In genomic region chr16:30194177-30194925, GRCh38 we compare ENCODE assay signal across 6 cellular contexts. TPM values are rescaled to one million over a fixed set of nuclear protein-coding genes. Genes with fewer than 3 reads are reported as not detected.
A peak's percentile ranks its signal among the peaks of the same experiment; 100 is the strongest.
DNase-seq lines count a peak whose midpoint lies in the region; ATAC-seq and TF ChIP-seq lines count a peak whose summit lies in the region.
"Not testable (repeated sequence)": the region's sequence is repeated elsewhere in the genome, so short reads cannot be mapped to it uniquely, and the experiment has no call there.

No MANE protein-coding gene starts in this region.

- intact Hi-C loops in OCI-LY7 (cut with micrococcal nuclease; ENCODE audit: unreplicated experiment); colonic mucosa (cut with DNase I); transverse colon (cut with DNase I; ENCODE audit: low total_unique reads): not testable (repeated sequence)

- not testable (repeated sequence) for H2BK12ac ChIP-seq in mesenchymal stem cell (ENCODE audit: low read length in 2 of 2)

- H2BK5ac ChIP-seq in mesenchymal stem cell (ENCODE audit: low read depth, low read length, poor library complexity, severe bottlenecking): not testable (repeated sequence)

- ATAC-seq in GM19025 (IDR thresholded peaks at IDR 0.05; ENCODE audit: low read depth, unreplicated experiment) (peak; percentile 49), HG02885 (IDR thresholded peaks at IDR 0.05; ENCODE audit: poor library complexity, unreplicated experiment) (peak; percentile 63)

- no CpG with 5 or more reads among the region's 60 CpGs for WGBS in mesenchymal stem cell
- 1% methylated on average over 12 of the region's 60 CpGs; no CpG with 5 or more reads in 1 of the 2 donors for WGBS in transverse colon (ENCODE audit: low coverage in 1 of 2), 2 donors

- H4K91ac ChIP-seq in mesenchymal stem cell (ENCODE audit: low read length): not testable (repeated sequence)

- H2AFZ ChIP-seq in OCI-LY7 (ENCODE audit: low read length); mesenchymal stem cell (ENCODE audit: low read depth, low read length): not testable (repeated sequence)

- H2BK15ac ChIP-seq in mesenchymal stem cell (ENCODE audit: low read depth, poor library complexity, severe bottlenecking): not testable (repeated sequence)

- not testable (repeated sequence) for H3K23ac ChIP-seq in mesenchymal stem cell (ENCODE audit: low read length in 2 of 2)

- CTCF ChIA-PET in OCI-LY7 (lab: Charles Lee; ENCODE audit: unreplicated experiment): not testable (repeated sequence)

- H3K27me3 ChIP-seq in colonic mucosa; mesenchymal stem cell (ENCODE audit: control insufficient read depth in 1 of 2, insufficient read depth in 1 of 2, low read length in 2 of 2); transverse colon: not testable (repeated sequence)

- H3K79me1 ChIP-seq in mesenchymal stem cell (replicated peaks; ENCODE audit: low read length, poor library complexity, severe bottlenecking): not testable (repeated sequence)

- H3K18ac ChIP-seq in mesenchymal stem cell (ENCODE audit: low read depth in 1 of 2, low read length in 2 of 2): not testable (repeated sequence)

- TF ChIP-seq POLR2A in transverse colon (IDR thresholded peaks at IDR 0.05): not testable (repeated sequence)

- not testable (repeated sequence) for H3K9me2 ChIP-seq in OCI-LY7 (ENCODE audit: insufficient read depth, low read length)

- not testable (repeated sequence) for H2BK120ac ChIP-seq in mesenchymal stem cell (ENCODE audit: low read depth, low read length)

- peak overlapping the region in 1 of 2 donors; percentile 66 for H3K9ac ChIP-seq in colonic mucosa (ENCODE audit: low read depth in 2 of 2, low read length in 2 of 2)
- not testable (repeated sequence) for H3K9ac ChIP-seq in mesenchymal stem cell (ENCODE audit: low read length)

- peak overlapping the region in 1 of 2 experiments; percentile 26 for H3K14ac ChIP-seq in mesenchymal stem cell (ENCODE audit: low read length in 2 of 2)

- H3K9me3 ChIP-seq in OCI-LY7 (ENCODE audit: low read length); colonic mucosa; mesenchymal stem cell (ENCODE audit: control insufficient read depth, low read length); transverse colon: not testable (repeated sequence)

- H3K36me3 ChIP-seq in OCI-LY7 (ENCODE audit: insufficient read depth, low read length); colonic mucosa; mesenchymal stem cell (ENCODE audit: control insufficient read depth in 1 of 2, insufficient read depth in 2 of 2, low read depth in 1 of 2, low read length in 2 of 2); transverse colon: not testable (repeated sequence)

- H3K4ac ChIP-seq in mesenchymal stem cell (ENCODE audit: low read depth in 1 of 2, low read length in 2 of 2): not testable (repeated sequence)

- not testable (repeated sequence) for H3K27ac ChIP-seq in OCI-LY7 (ENCODE audit: low read depth, low read length, poor library complexity, severe bottlenecking); colonic mucosa; mesenchymal stem cell (ENCODE audit: low read length, poor library complexity, severe bottlenecking)
- peak overlapping the region; percentile 69 to 81 (median 74) for H3K27ac ChIP-seq in transverse colon

- H3K79me2 ChIP-seq in OCI-LY7 (ENCODE audit: insufficient read depth, low read depth, low read length): not testable (repeated sequence)

- DNase-seq in OCI-LY7 (ENCODE audit: low spot score); mesenchymal stem cell; transverse colon: not testable (repeated sequence)
- peak; percentile 33 for DNase-seq in colonic mucosa

- TSS peak; percentile 84 for BruUV-seq in OCI-LY7 (replicated peaks; lab: Mats Ljungman, UMichigan)

- not testable (repeated sequence) for H3K4me2 ChIP-seq in OCI-LY7 (ENCODE audit: low read length)
- H3K4me2 ChIP-seq in mesenchymal stem cell (ENCODE audit: low read length, poor library complexity, severe bottlenecking): peak overlapping the region; percentile 56

- H3K4me3 ChIP-seq in OCI-LY7 (ENCODE audit: low read depth, low read length, poor library complexity, severe bottlenecking) (peak overlapping the region; percentile 60), colonic mucosa (peak overlapping the region; percentile 42), mesenchymal stem cell (ENCODE audit: insufficient read depth in 1 of 2, low read depth in 1 of 2, low read length in 2 of 2) (peak overlapping the region; percentile 56 to 72), transverse colon (peak overlapping the region; percentile 37 to 57 (median 46))

- in situ Hi-C loops in transverse colon (cut with MboI; ENCODE audit: low pct_ligation_motif_present in 1 of 4, low pct_unique_long_range_greater_than_20kb in 1 of 4, low sequenced_read_pairs in 3 of 4): not testable (repeated sequence)

- TF ChIP-seq EP300 in transverse colon (IDR thresholded peaks at IDR 0.05; ENCODE audit: low read depth): not testable (repeated sequence)

- TF ChIP-seq CTCF in OCI-LY7 (conservative IDR thresholded peaks at IDR 0.05; ENCODE audit: low read length); colonic mucosa (IDR thresholded peaks at IDR 0.05); transverse colon (IDR thresholded peaks at IDR 0.05): not testable (repeated sequence)

- H4K8ac ChIP-seq in mesenchymal stem cell (ENCODE audit: low read length): not testable (repeated sequence)

- not testable (repeated sequence) for H3K4me1 ChIP-seq in OCI-LY7 (ENCODE audit: insufficient read depth, low read length, poor library complexity, severe bottlenecking); colonic mucosa; mesenchymal stem cell (ENCODE audit: control insufficient read depth, insufficient read depth, low read depth, low read length); transverse colon

- H2AK5ac ChIP-seq in mesenchymal stem cell (ENCODE audit: low read length, severe bottlenecking): not testable (repeated sequence)

- H4K20me1 ChIP-seq in OCI-LY7 (ENCODE audit: insufficient read depth, low read length): not testable (repeated sequence)

- POLR2A ChIA-PET in OCI-LY7 (lab: Charles Lee): not testable (repeated sequence)

RNA-seq across cellular contexts. Expression of gene SLX1A, which starts 0.7 kb away (rescaled TPM):
- total RNA-seq in OCI-LY7 (2014; rRNA removed; shearing (Covaris generic)): 83.7 and 84.1 TPM in 2 replicates
- total RNA-seq in OCI-LY7 (2022) (55.7 and 81.9 TPM in 2 replicates), colonic mucosa (100 to 1,000 TPM in 1 of 2 donors, 10 to 100 TPM in 1; 70.2 to 114 TPM), transverse colon (100 to 1,000 TPM; 118 to 327 (median 158) TPM)
- polyA plus RNA-seq in mesenchymal stem cell (2013, experiment 1 of 2): 12.8 TPM
- polyA plus RNA-seq in mesenchymal stem cell (2013, experiment 2 of 2): 11.0 TPM

RNA-seq across cellular contexts. Expression of gene BOLA2B, which starts 0.9 kb away (rescaled TPM):
- 73.1 and 119 TPM in 2 replicates for total RNA-seq in OCI-LY7 (2014; rRNA removed; shearing (Covaris generic))
- total RNA-seq in OCI-LY7 (2022): 169 and 179 TPM in 2 replicates
- 100 to 1,000 TPM; 109 to 237 TPM for total RNA-seq in colonic mucosa
- 347 TPM for polyA plus RNA-seq in mesenchymal stem cell (2013, experiment 1 of 2)
- polyA plus RNA-seq in mesenchymal stem cell (2013, experiment 2 of 2): 331 TPM
- total RNA-seq in transverse colon: 1,000 to 10,000 TPM in 1 of 4 donors, 100 to 1,000 TPM in 2, 10 to 100 TPM in 1; 39.6 to 1,391 (median 605) TPM

RNA-seq across cellular contexts. Expression of gene SULT1A3, which starts 4.7 kb away (rescaled TPM):
- 3.8 and 7.9 TPM in 2 replicates for total RNA-seq in OCI-LY7 (2014; rRNA removed; shearing (Covaris generic))
- total RNA-seq in OCI-LY7 (2022): 30.1 and 31.7 TPM in 2 replicates
- 10 to 100 TPM; 47.8 to 59.0 TPM for total RNA-seq in colonic mucosa
- polyA plus RNA-seq in mesenchymal stem cell (2013, experiment 1 of 2): 8.7 TPM
- 8.5 TPM for polyA plus RNA-seq in mesenchymal stem cell (2013, experiment 2 of 2)
- 100 to 1,000 TPM in 1 of 4 donors, 10 to 100 TPM in 3; 55.4 to 864 (median 58.7) TPM for total RNA-seq in transverse colon

RNA-seq across cellular contexts. Expression of gene CORO1A, which starts 10.9 kb away (rescaled TPM):
- total RNA-seq in OCI-LY7 (2014; rRNA removed; shearing (Covaris generic)): 351 and 394 TPM in 2 replicates
- total RNA-seq in OCI-LY7 (2022): 524 and 567 TPM in 2 replicates
- 10 to 100 TPM; 16.5 to 20.0 TPM for total RNA-seq in colonic mucosa
- 1.0 TPM for polyA plus RNA-seq in mesenchymal stem cell (2013, experiment 1 of 2)
- 0.79 TPM for polyA plus RNA-seq in mesenchymal stem cell (2013, experiment 2 of 2)
- total RNA-seq in transverse colon: 10 to 100 TPM in 3 of 4 donors, 1 to 10 TPM in 1; 5.6 to 30.2 (median 24.0) TPM

RNA-seq across cellular contexts. Expression of gene NPIPB13, which starts 53.9 kb away (rescaled TPM):
- total RNA-seq in OCI-LY7 (2014; rRNA removed; shearing (Covaris generic)): 2.9 and 10.2 TPM in 2 replicates
- total RNA-seq in OCI-LY7 (2022) (50.5 and 51.4 TPM in 2 replicates), colonic mucosa (10 to 100 TPM in 1 of 2 donors, 1 to 10 TPM in 1; 1.6 to 10.4 TPM), transverse colon (1 to 10 TPM; 2.4 to 6.4 (median 5.2) TPM)
- polyA plus RNA-seq in mesenchymal stem cell (2013, experiment 1 of 2): 1.1 TPM
- polyA plus RNA-seq in mesenchymal stem cell (2013, experiment 2 of 2): 0.89 TPM
